ENCODE assay signal across 8 cellular contexts in the genomic region with DNA sequence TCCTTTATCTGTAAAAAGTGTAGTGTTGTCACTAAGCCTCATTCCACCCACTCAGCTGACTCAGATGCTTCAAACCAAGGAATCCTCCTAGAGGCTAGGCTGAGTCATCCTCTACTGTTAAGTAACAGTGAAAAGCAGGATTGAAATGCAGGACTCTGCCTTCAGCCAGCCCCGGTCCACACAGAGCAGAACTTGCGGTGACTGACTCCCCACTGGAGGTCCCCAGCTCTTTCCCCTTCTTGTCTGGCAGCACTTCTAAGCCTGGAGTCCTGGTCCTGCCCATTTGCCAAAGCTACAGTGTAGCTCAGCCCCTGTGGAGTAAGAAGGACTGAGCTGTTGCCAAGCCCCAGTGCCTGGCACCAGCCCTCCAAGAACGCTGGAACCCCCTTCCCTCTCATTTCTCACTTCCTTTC. TPM values are rescaled to one million over a fixed set of nuclear protein-coding genes. Genes with fewer than 3 reads are reported as not detected.
DNase-seq lines count a peak whose midpoint lies in the region; ATAC-seq and TF ChIP-seq lines count a peak whose summit lies in the region.

No MANE protein-coding gene starts in this region.

- CTCF ChIA-PET in activated naive CD4-positive, alpha-beta T cell treated with anti-CD3 and anti-CD28 coated beads for 36 hours (lab: Charles Lee), result interaction anchor here (2.1 kb wide), 1 partner anchor 83 kb away, joined by 8 read pairs; no protein-coding TSS in a partner anchor

- no peak for TF ChIP-seq CTCF in left ventricle myocardium inferior (IDR thresholded peaks at IDR 0.05; ENCODE audit: borderline replicate concordance)

- H3K36me3 Mint-ChIP-seq in activated naive CD4-positive, alpha-beta T cell treated with anti-CD3 and anti-CD28 coated beads for 36 hours (ENCODE audit: low read depth), result no peaks in the 10 kb centered on the region

- ATAC-seq in GM21390 (IDR thresholded peaks at IDR 0.05; ENCODE audit: unreplicated experiment), result no peak
- ATAC-seq in GM18498 (IDR thresholded peaks at IDR 0.05; ENCODE audit: unreplicated experiment), result no peak

- intact Hi-C loops in activated naive CD4-positive, alpha-beta T cell treated with anti-CD3 and anti-CD28 coated beads for 36 hours (cut with micrococcal nuclease), result loop anchor here (1.0 kb wide), 1 partner anchor 49 kb away; no protein-coding TSS in a partner anchor
- intact Hi-C loops in left ventricle myocardium inferior (cut with micrococcal nuclease), result no loop called here

- no peak overlapping the region for H3K4me3 Mint-ChIP-seq in activated naive CD4-positive, alpha-beta T cell treated with anti-CD3 and anti-CD28 coated beads for 36 hours

- H3K4me1 Mint-ChIP-seq in activated naive CD4-positive, alpha-beta T cell treated with anti-CD3 and anti-CD28 coated beads for 36 hours (ENCODE audit: low read depth), result peaks cover 22% of the 10 kb centered on the region

- H3K4me3 ChIP-seq in left ventricle myocardium inferior, result peak overlapping the region; percentile 19

- no peaks in the 10 kb centered on the region for H3K27me3 ChIP-seq in left ventricle myocardium inferior (ENCODE audit: low read depth)

- no peaks in the 10 kb centered on the region for H3K9me3 ChIP-seq in left ventricle myocardium inferior (replicated peaks)

- no peaks in the 10 kb centered on the region for H3K9me3 Mint-ChIP-seq in activated naive CD4-positive, alpha-beta T cell treated with anti-CD3 and anti-CD28 coated beads for 36 hours

- no peak overlapping the region for H3K27ac Mint-ChIP-seq in activated naive CD4-positive, alpha-beta T cell treated with anti-CD3 and anti-CD28 coated beads for 36 hours

- no peaks in the 10 kb centered on the region for H3K36me3 ChIP-seq in left ventricle myocardium inferior

- peaks cover 54% of the 10 kb centered on the region for H3K4me1 ChIP-seq in left ventricle myocardium inferior

- H3K27me3 Mint-ChIP-seq in activated naive CD4-positive, alpha-beta T cell treated with anti-CD3 and anti-CD28 coated beads for 36 hours (ENCODE audit: low read depth), result peaks cover 5% of the 10 kb centered on the region

- peak; percentile 16 for DNase-seq in stimulated activated CD4-positive, alpha-beta T cell treated with anti-CD3 and anti-CD28 coated beads, Interleukin-12 subunit alpha, Interleukin-12 subunit beta, amount 100 ng/mL, for 4 hours
- no peak for DNase-seq in stimulated activated CD4-positive, alpha-beta T cell treated with anti-CD3 and anti-CD28 coated beads, Interleukin-4, amount 100 ng/mL, for 1 hour
- DNase-seq in activated naive CD4-positive, alpha-beta T cell treated with anti-CD3 and anti-CD28 coated beads for 36 hours, result peak; percentile 60
- DNase-seq in left ventricle myocardium inferior (no peak), SK-N-DZ (ENCODE audit: low spot score) (no peak)
- peak; percentile 33 to 52 for DNase-seq in stimulated activated CD4-positive, alpha-beta T cell treated with anti-CD3 and anti-CD28 coated beads, Interleukin-2, amount 100 ng/mL, for 24 hours

- peak overlapping the region; percentile 38 for H3K27ac ChIP-seq in left ventricle myocardium inferior (replicated peaks)

RNA-seq across cellular contexts. Expression of gene RAB7B, which starts 1.7 kb away (rescaled TPM):
- not detected for total RNA-seq in activated naive CD4-positive, alpha-beta T cell treated with anti-CD3 and anti-CD28 coated beads for 36 hours
- total RNA-seq in left ventricle myocardium inferior, result 1.4 TPM
- polyA plus RNA-seq in SK-N-DZ (2014; cell fraction: cytosol; rRNA removed), result not detected in 2 replicates
- not detected in 2 replicates for polyA plus RNA-seq in SK-N-DZ (2014; cell fraction: nucleus; rRNA removed)

RNA-seq across cellular contexts. Expression of gene CTSE, which starts 22.2 kb away (rescaled TPM):
- not detected for total RNA-seq in activated naive CD4-positive, alpha-beta T cell treated with anti-CD3 and anti-CD28 coated beads for 36 hours
- total RNA-seq in left ventricle myocardium inferior, result not detected
- polyA plus RNA-seq in SK-N-DZ (2014; cell fraction: cytosol; rRNA removed), result not detected in 2 replicates
- polyA plus RNA-seq in SK-N-DZ (2014; cell fraction: nucleus; rRNA removed), result not detected in 2 replicates

RNA-seq across cellular contexts. Expression of gene RHEX, which starts 51.5 kb away (rescaled TPM):
- total RNA-seq in activated naive CD4-positive, alpha-beta T cell treated with anti-CD3 and anti-CD28 coated beads for 36 hours, result not detected
- total RNA-seq in left ventricle myocardium inferior, result 0.44 TPM
- not detected in 2 replicates for polyA plus RNA-seq in SK-N-DZ (2014; cell fraction: cytosol; rRNA removed)
- polyA plus RNA-seq in SK-N-DZ (2014; cell fraction: nucleus; rRNA removed), result not detected in 2 replicates

RNA-seq across cellular contexts. Expression of gene SLC26A9, which starts 58.2 kb away (rescaled TPM):
- not detected for total RNA-seq in activated naive CD4-positive, alpha-beta T cell treated with anti-CD3 and anti-CD28 coated beads for 36 hours
- 35.2 TPM for total RNA-seq in left ventricle myocardium inferior
- not detected in 2 replicates for polyA plus RNA-seq in SK-N-DZ (2014; cell fraction: cytosol; rRNA removed)
- not detected in 2 replicates for polyA plus RNA-seq in SK-N-DZ (2014; cell fraction: nucleus; rRNA removed)

Comparison
In these comparisons a context has a peak if more than half of its experiments do, and no peak if none do; other contexts are left out.
1. DNase-seq: peak in stimulated activated CD4-positive, alpha-beta T cell treated with anti-CD3 and anti-CD28 coated beads, Interleukin-12 subunit alpha, Interleukin-12 subunit beta, amount 100 ng/mL, for 4 hours (single experiment), activated naive CD4-positive, alpha-beta T cell treated with anti-CD3 and anti-CD28 coated beads for 36 hours (single experiment) and stimulated activated CD4-positive, alpha-beta T cell treated with anti-CD3 and anti-CD28 coated beads, Interleukin-2, amount 100 ng/mL, for 24 hours (2 of 2); none in stimulated activated CD4-positive, alpha-beta T cell treated with anti-CD3 and anti-CD28 coated beads, Interleukin-4, amount 100 ng/mL, for 1 hour (single experiment), left ventricle myocardium inferior (single experiment) and SK-N-DZ (single experiment).